ENCODE assay signal across 14 cellular contexts in the genomic region with DNA sequence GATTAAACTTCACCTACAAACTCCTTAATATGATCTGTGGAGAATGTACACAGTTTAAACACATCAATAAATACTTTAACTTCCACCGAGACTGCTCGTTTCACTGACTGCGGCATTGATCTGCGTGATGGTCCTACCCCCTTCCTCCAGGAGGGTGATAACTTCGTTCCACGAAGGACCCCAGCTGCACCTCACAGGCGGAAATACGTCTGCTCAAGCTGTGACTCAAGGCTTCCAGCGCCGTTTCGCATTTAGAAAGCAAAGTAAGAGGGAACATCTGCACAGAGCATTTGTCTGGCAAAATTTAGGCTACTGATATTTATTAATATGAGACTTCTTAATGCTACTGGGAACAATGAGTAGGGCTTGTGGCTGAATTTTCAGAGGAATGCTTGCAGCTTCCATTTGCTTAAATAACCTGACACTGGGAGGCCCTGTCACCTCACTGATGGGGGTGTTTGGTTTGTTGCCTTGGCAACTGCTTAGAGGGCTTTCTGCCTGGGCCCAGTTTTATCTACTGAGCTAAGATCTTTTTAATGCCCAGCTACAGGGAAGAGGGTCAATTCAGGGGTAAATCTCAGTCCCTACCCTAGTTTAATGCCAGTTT. TPM values are rescaled to one million over a fixed set of nuclear protein-coding genes. Genes with fewer than 3 reads are reported as not detected.
A peak's percentile ranks its signal among the peaks of the same experiment; 100 is the strongest.
DNase-seq lines count a peak whose midpoint lies in the region; TF ChIP-seq lines count a peak whose summit lies in the region.
"Had no signal": no experiment of that assay in that cellular context is flagged by ENCODE, and none has a peak within 500 bp of the region (broad histone marks: within the 10 kb centered on the region; RNA-seq: fewer than 3 reads in every experiment).

No MANE protein-coding gene starts in this region.

- no peaks in the 10 kb centered on the region for H3K9me3 Mint-ChIP-seq in CD4-positive, alpha-beta memory T cell
- no peaks in the 10 kb centered on the region for H3K9me3 Mint-ChIP-seq in nephron
- H3K9me3 Mint-ChIP-seq: activated naive CD8-positive, alpha-beta T cell treated with anti-CD3 and anti-CD28 coated beads for 36 hours had no signal

- H3K9me3 ChIP-seq in CD4-positive, alpha-beta memory T cell (ENCODE audit: control insufficient read depth in 1 of 2, low read length in 2 of 2): no peaks in the 10 kb centered on the region
- no peaks in the 10 kb centered on the region for H3K9me3 ChIP-seq in endocrine pancreas (ENCODE audit: control insufficient read depth, low read length)
- H3K9me3 ChIP-seq: ovary, uterus had no signal

- peaks cover 8 to 29% (median 14%) of the 10 kb centered on the region in 4 donors for H3K4me1 Mint-ChIP-seq in CD4-positive, alpha-beta memory T cell
- peaks cover 15% of the 10 kb centered on the region for H3K4me1 Mint-ChIP-seq in nephron

- peaks cover 9% of the 10 kb centered on the region for H3K36me3 ChIP-seq in CD4-positive, alpha-beta memory T cell (ENCODE audit: insufficient read depth, low read length)
- H3K36me3 ChIP-seq in endocrine pancreas (ENCODE audit: control insufficient read depth, insufficient read depth, low read length): no peaks in the 10 kb centered on the region
- H3K36me3 ChIP-seq: ovary, uterus had no signal

- DNase-seq in CD4-positive, alpha-beta memory T cell: no peak
- peak; percentile 84 for DNase-seq in NCI-H2029 treated with DMSO at 0.1 percent for 48 hours (lab: John Stamatoyannopoulos, UW)
- DNase-seq in activated T-cell treated with anti-CD3 and anti-CD28 coated beads, Interleukin-2, amount 50 U/mL, for 48 hours: no peak
- no peak for DNase-seq in activated T-cell treated with anti-CD3 and anti-CD28 coated beads for 4 hours
- DNase-seq in HK-2 (ENCODE audit: unreplicated experiment): no peak
- no peak for DNase-seq in C1 segment of cervical spinal cord (lab: John Stamatoyannopoulos, UW)
- DNase-seq: activated CD4-positive, alpha-beta T cell treated with anti-CD3 and anti-CD28 coated beads, Interleukin-2, amount 50 U/mL, for 1 hour; activated naive CD8-positive, alpha-beta T cell treated with anti-CD3 and anti-CD28 coated beads for 36 hours; AML-193; Right ventricle myocardium superior; uterus had no signal

- CTCF ChIA-PET in CD4-positive, alpha-beta memory T cell (lab: Charles Lee; ENCODE audit: partially characterized antibody): interaction anchor here (1.2 to 4.7 kb wide), 3 partner anchors 9 to 190 kb away, joined by 3 to 33 read pairs (median 4); no protein-coding TSS in a partner anchor

- H3K4me1 ChIP-seq in CD4-positive, alpha-beta memory T cell (ENCODE audit: insufficient read depth, low read length): peaks cover 16% of the 10 kb centered on the region
- H3K4me1 ChIP-seq in endocrine pancreas (ENCODE audit: control insufficient read depth, insufficient read depth, low read length): peaks cover 6% of the 10 kb centered on the region
- H3K4me1 ChIP-seq: uterus had no signal

- peak overlapping the region in 5 of 7 donors; percentile 25 to 75 (median 66) for H3K27ac Mint-ChIP-seq in CD4-positive, alpha-beta memory T cell
- H3K27ac Mint-ChIP-seq in nephron: peak overlapping the region; percentile 44 to 68 (median 46)
- H3K27ac Mint-ChIP-seq: activated naive CD8-positive, alpha-beta T cell treated with anti-CD3 and anti-CD28 coated beads for 36 hours had no signal

- peaks cover 21 to 28% of the 10 kb centered on the region in 2 donors for H3K36me3 Mint-ChIP-seq in CD4-positive, alpha-beta memory T cell
- H3K36me3 Mint-ChIP-seq in nephron (ENCODE audit: low read depth): peaks cover 57% of the 10 kb centered on the region

- no peak overlapping the region for H3K27ac ChIP-seq in CD4-positive, alpha-beta memory T cell (ENCODE audit: low read depth, low read length)
- H3K27ac ChIP-seq: ovary, uterus had no signal

- intact Hi-C loops in CD4-positive, alpha-beta memory T cell (cut with micrococcal nuclease): no loop called here

- peak overlapping the region; percentile 58 for H3K9ac ChIP-seq in endocrine pancreas (ENCODE audit: control insufficient read depth, insufficient read depth, low read length)

- TF ChIP-seq CTCF in nephron (IDR thresholded peaks at IDR 0.05; ENCODE audit: unreplicated experiment in 3 of 3): no peak

- no peaks in the 10 kb centered on the region for H3K27me3 ChIP-seq in CD4-positive, alpha-beta memory T cell (ENCODE audit: insufficient read depth, low read length)
- H3K27me3 ChIP-seq in endocrine pancreas (ENCODE audit: control insufficient read depth, insufficient read depth, low read length): no peaks in the 10 kb centered on the region
- H3K27me3 ChIP-seq: ovary, uterus had no signal

- H3K27me3 Mint-ChIP-seq in CD4-positive, alpha-beta memory T cell: no peaks in the 10 kb centered on the region
- no peaks in the 10 kb centered on the region for H3K27me3 Mint-ChIP-seq in nephron (ENCODE audit: low read depth)
- H3K27me3 Mint-ChIP-seq: activated naive CD8-positive, alpha-beta T cell treated with anti-CD3 and anti-CD28 coated beads for 36 hours had no signal

- no peak overlapping the region for H3K4me3 Mint-ChIP-seq in CD4-positive, alpha-beta memory T cell
- H3K4me3 Mint-ChIP-seq in nephron: no peak overlapping the region
- H3K4me3 Mint-ChIP-seq: activated naive CD8-positive, alpha-beta T cell treated with anti-CD3 and anti-CD28 coated beads for 36 hours had no signal

- POLR2A ChIA-PET in CD4-positive, alpha-beta memory T cell (lab: Charles Lee; ENCODE audit: partially characterized antibody): no interaction called here

- no peak overlapping the region for H3K4me3 ChIP-seq in CD4-positive, alpha-beta memory T cell (ENCODE audit: low read length in 2 of 2)
- no peak overlapping the region for H3K4me3 ChIP-seq in endocrine pancreas (ENCODE audit: control insufficient read depth, insufficient read depth, low read length)
- H3K4me3 ChIP-seq: ovary, uterus had no signal

RNA-seq across cellular contexts. Expression of a gene that starts 14.8 kb away (rescaled TPM):
- total RNA-seq in CD4-positive, alpha-beta memory T cell: under 1 TPM; 0.72 to 0.79 TPM
- under 1 TPM in 1 of 2 donors, not detected in 1; 0.47 TPM for polyA plus RNA-seq in CD4-positive, alpha-beta memory T cell
